Comparison of ENCODE assay signal across 8 cellular contexts in genomic region chr9:6413365-6414263, GRCh38. TPM values are rescaled to one million over a fixed set of nuclear protein-coding genes. Genes with fewer than 3 reads are reported as not detected.
A peak's percentile ranks its signal among the peaks of the same experiment; 100 is the strongest.
DNase-seq lines count a peak whose midpoint lies in the region; ATAC-seq and TF ChIP-seq lines count a peak whose summit lies in the region.

No MANE protein-coding gene starts in this region.

- H3K36me3 Mint-ChIP-seq in central memory CD8-positive, alpha-beta T cell (ENCODE audit: insufficient read depth) = peaks cover 9% of the 10 kb centered on the region

- peak overlapping the region; percentile 80 for H3K4me3 Mint-ChIP-seq in central memory CD8-positive, alpha-beta T cell

- H3K27ac ChIP-seq in WERI-Rb-1 = peak overlapping the region; percentile 98

- no peaks in the 10 kb centered on the region for H3K27me3 ChIP-seq in WERI-Rb-1 (ENCODE audit: insufficient read depth, low read depth, severe bottlenecking)

- no peaks in the 10 kb centered on the region for H3K9me3 Mint-ChIP-seq in central memory CD8-positive, alpha-beta T cell

- H3K27ac Mint-ChIP-seq in central memory CD8-positive, alpha-beta T cell (ENCODE audit: low read depth) = peak overlapping the region; percentile 81

- peaks cover 3% of the 10 kb centered on the region for H3K9me3 ChIP-seq in WERI-Rb-1 (ENCODE audit: severe bottlenecking)

- no peak for TF ChIP-seq CTCF in WERI-Rb-1 (IDR thresholded peaks at IDR 0.05; ENCODE audit: low read depth, low read length)

- DNase-seq in COLO668 (lab: John Stamatoyannopoulos, UW; ENCODE audit: unreplicated experiment) (peak; percentile 70), HT-29 (ENCODE audit: low spot score) (peak; percentile 50), WERI-Rb-1 (peak; percentile 13), left lobe of liver (ENCODE audit: low spot score) (peak; percentile 57), sciatic nerve (ENCODE audit: low spot score) (no peak)
- peak in 1 of 2 donors; percentile 13 for DNase-seq in central memory CD8-positive, alpha-beta T cell (ENCODE audit: low spot score in 2 of 2)
- DNase-seq in stimulated activated CD4-positive, alpha-beta T cell treated with anti-CD3 and anti-CD28 coated beads, Interleukin-4, amount 100 ng/mL, for 24 hours = peak; percentile 46

- no peaks in the 10 kb centered on the region for H3K27me3 Mint-ChIP-seq in central memory CD8-positive, alpha-beta T cell

- H3K36me3 ChIP-seq in WERI-Rb-1 = peaks cover 31% of the 10 kb centered on the region

- intact Hi-C loops in sciatic nerve (cut with DNase I) = no loop called here

- H3K4me3 ChIP-seq in WERI-Rb-1 (ENCODE audit: low read depth, low read length) = peak overlapping the region; percentile 97

- ATAC-seq in GM21367 (IDR thresholded peaks at IDR 0.05; ENCODE audit: unreplicated experiment) (peak; percentile 8), left lobe of liver (peak; percentile 54), sciatic nerve (no peak)
- peak; percentile 33 for ATAC-seq in central memory CD8-positive, alpha-beta T cell (replicated peaks; ENCODE audit: extremely low read depth, poor library complexity, severe bottlenecking)

- H3K4me1 Mint-ChIP-seq in central memory CD8-positive, alpha-beta T cell = peaks cover 46% of the 10 kb centered on the region

RNA-seq across cellular contexts. Expression of gene UHRF2, which starts 0.6 kb away (rescaled TPM):
- 27.8 and 31.2 TPM in 2 replicates for total RNA-seq in HT-29 (2014; rRNA removed; shearing (Covaris generic))
- 12.6 TPM for total RNA-seq in left lobe of liver
- total RNA-seq in sciatic nerve = 66.1 TPM
